In the genomic region with DNA sequence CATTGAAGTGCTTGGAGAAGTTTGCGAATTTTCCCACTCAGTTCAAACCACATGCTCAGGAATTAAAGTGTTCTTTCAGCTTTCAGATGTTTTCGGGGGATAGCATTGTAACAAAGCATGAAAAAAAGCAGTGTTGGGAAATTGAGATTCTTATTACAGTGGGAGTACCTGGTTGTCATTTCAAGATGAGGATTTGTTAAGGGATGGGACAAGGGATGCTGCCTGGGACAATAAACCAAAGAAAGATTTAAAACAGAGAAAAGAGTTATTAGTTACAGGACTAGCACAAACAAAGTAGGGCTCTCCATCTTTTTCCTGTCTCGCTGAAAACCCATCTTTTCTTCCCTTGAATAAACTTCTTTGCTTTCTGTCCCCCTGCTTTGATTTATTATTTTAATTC, we compare ENCODE assay signal across 17 cellular contexts.
DNase-seq lines count a peak whose midpoint lies in the region; ATAC-seq and TF ChIP-seq lines count a peak whose summit lies in the region.
"Had no signal": no experiment of that assay in that cellular context is flagged by ENCODE, and none has a peak within 500 bp of the region (broad histone marks: within the 10 kb centered on the region; RNA-seq: fewer than 3 reads in every experiment).

No MANE protein-coding gene starts in this region.

- no peak overlapping the region for H3K27ac ChIP-seq in GM23338 (ENCODE audit: low read depth)
- no peak overlapping the region for H3K27ac ChIP-seq in mesenchymal stem cell (ENCODE audit: low read length, poor library complexity, severe bottlenecking)
- no peak overlapping the region for H3K27ac ChIP-seq in CD8-positive, alpha-beta memory T cell (ENCODE audit: low read depth, low read length)
- H3K27ac ChIP-seq: BLaER1 had no signal

- no peaks in the 10 kb centered on the region for H3K9me2 ChIP-seq in GM23338 (ENCODE audit: insufficient read depth)

- no peak overlapping the region for H3K14ac ChIP-seq in mesenchymal stem cell (ENCODE audit: low read length in 2 of 2)

- H3K27me3 Mint-ChIP-seq in GM23338 (ENCODE audit: insufficient read depth, low read depth, poor library complexity) (peaks cover 4% of the 10 kb centered on the region), nephron (ENCODE audit: low read depth) (peaks cover 25% of the 10 kb centered on the region)
- H3K27me3 Mint-ChIP-seq in CD8-positive, alpha-beta memory T cell = peaks cover 2 to 4% of the 10 kb centered on the region in 2 donors
- H3K27me3 Mint-ChIP-seq: CD4-positive, alpha-beta memory T cell; CD4-positive, CD25-positive, alpha-beta regulatory T cell had no signal

- H3K79me2 ChIP-seq in GM23338 (replicated peaks; ENCODE audit: insufficient read depth) = no peaks in the 10 kb centered on the region

- H3K18ac ChIP-seq in mesenchymal stem cell (ENCODE audit: low read depth in 1 of 2, low read length in 2 of 2) = no peak overlapping the region

- CTCF ChIA-PET in CD8-positive, alpha-beta memory T cell (lab: Charles Lee) = no interaction called here

- H3K27me3 ChIP-seq in GM23338 (ENCODE audit: insufficient read depth) = no peaks in the 10 kb centered on the region
- peaks cover 0 to 9% of the 10 kb centered on the region in 2 experiments for H3K27me3 ChIP-seq in mesenchymal stem cell (ENCODE audit: control insufficient read depth in 1 of 2, insufficient read depth in 1 of 2, low read length in 2 of 2)
- no peaks in the 10 kb centered on the region for H3K27me3 ChIP-seq in CD8-positive, alpha-beta memory T cell (ENCODE audit: insufficient read depth, low read length, poor library complexity, severe bottlenecking)
- H3K27me3 ChIP-seq: BE2C, BLaER1 had no signal

- no peak for ATAC-seq in GM23338
- ATAC-seq in HG02852 (IDR thresholded peaks at IDR 0.05; ENCODE audit: unreplicated experiment) = no peak

- DNase-seq in GM23338 (ENCODE audit: low spot score) = no peak
- peak; percentile 91 for DNase-seq in left kidney (ENCODE audit: low read depth, low spot score)
- DNase-seq in mesenchymal stem cell = no peak
- no peak for DNase-seq in CD8-positive, alpha-beta memory T cell
- DNase-seq: 8988T; ACHN; BE2C; Caco-2; Calu3; CD4-positive, alpha-beta memory T cell; CD4-positive, CD25-positive, alpha-beta regulatory T cell; DMS79 treated with DMSO at 0.1 percent for 48 hours; GF-D8 had no signal

- no peak overlapping the region for H2BK5ac ChIP-seq in mesenchymal stem cell (ENCODE audit: low read depth, low read length, poor library complexity, severe bottlenecking)

- H3K4me3 Mint-ChIP-seq in GM23338 (no peak overlapping the region), nephron (no peak overlapping the region)
- no peak overlapping the region for H3K4me3 Mint-ChIP-seq in CD8-positive, alpha-beta memory T cell
- H3K4me3 Mint-ChIP-seq: CD14-positive monocyte; CD4-positive, alpha-beta memory T cell; CD4-positive, CD25-positive, alpha-beta regulatory T cell had no signal

- H3K27ac Mint-ChIP-seq in GM23338 (no peak overlapping the region), nephron (peak overlapping the region; percentile 57 to 68 (median 68))
- no peak overlapping the region for H3K27ac Mint-ChIP-seq in CD8-positive, alpha-beta memory T cell
- H3K27ac Mint-ChIP-seq: CD4-positive, alpha-beta memory T cell; CD4-positive, CD25-positive, alpha-beta regulatory T cell had no signal

- H4K20me1 ChIP-seq in GM23338 (replicated peaks; ENCODE audit: insufficient read depth) = no peaks in the 10 kb centered on the region
- H4K20me1 ChIP-seq: BLaER1 had no signal

- POLR2A ChIA-PET in CD8-positive, alpha-beta memory T cell (lab: Charles Lee) = no interaction called here

- no peaks in the 10 kb centered on the region for H3K4me1 Mint-ChIP-seq in GM23338
- peaks cover 41% of the 10 kb centered on the region for H3K4me1 Mint-ChIP-seq in nephron
- H3K4me1 Mint-ChIP-seq in CD8-positive, alpha-beta memory T cell = no peaks in the 10 kb centered on the region
- H3K4me1 Mint-ChIP-seq: CD4-positive, alpha-beta memory T cell; CD4-positive, CD25-positive, alpha-beta regulatory T cell had no signal

- no peaks in the 10 kb centered on the region for H3K9me3 ChIP-seq in mesenchymal stem cell (ENCODE audit: control insufficient read depth, low read length)
- H3K9me3 ChIP-seq in CD8-positive, alpha-beta memory T cell (ENCODE audit: low read length) = no peaks in the 10 kb centered on the region
- H3K9me3 ChIP-seq: BE2C, BLaER1, Caco-2 had no signal

- H2BK15ac ChIP-seq in mesenchymal stem cell (ENCODE audit: low read depth, poor library complexity, severe bottlenecking) = no peak overlapping the region

- H3K36me3 ChIP-seq in GM23338 (ENCODE audit: insufficient read depth) (no peaks in the 10 kb centered on the region), mesenchymal stem cell (ENCODE audit: control insufficient read depth in 1 of 2, insufficient read depth in 2 of 2, low read depth in 1 of 2, low read length in 2 of 2) (no peaks in the 10 kb centered on the region)
- H3K36me3 ChIP-seq in CD8-positive, alpha-beta memory T cell (ENCODE audit: insufficient read depth, low read length) = no peaks in the 10 kb centered on the region
- H3K36me3 ChIP-seq: BLaER1 had no signal

- H3K4me1 ChIP-seq in GM23338 (ENCODE audit: insufficient read depth) (no peaks in the 10 kb centered on the region), mesenchymal stem cell (ENCODE audit: control insufficient read depth, insufficient read depth, low read depth, low read length) (no peaks in the 10 kb centered on the region)
- H3K4me1 ChIP-seq in CD8-positive, alpha-beta memory T cell (ENCODE audit: insufficient read depth, low read length) = no peaks in the 10 kb centered on the region
- H3K4me1 ChIP-seq: BLaER1, Caco-2 had no signal

- H4K91ac ChIP-seq in mesenchymal stem cell (ENCODE audit: low read length) = no peak overlapping the region

- WGBS in mesenchymal stem cell = 89% methylated on average over 1 of the region's 3 CpGs

- H3K36me3 Mint-ChIP-seq in GM23338 (ENCODE audit: low read depth) (no peaks in the 10 kb centered on the region), nephron (ENCODE audit: low read depth) (peaks cover 23% of the 10 kb centered on the region)
- no peaks in the 10 kb centered on the region for H3K36me3 Mint-ChIP-seq in CD8-positive, alpha-beta memory T cell
- H3K36me3 Mint-ChIP-seq: CD4-positive, alpha-beta memory T cell; CD4-positive, CD25-positive, alpha-beta regulatory T cell had no signal

- H3K4me3 ChIP-seq in GM23338 = no peak overlapping the region
- no peak overlapping the region for H3K4me3 ChIP-seq in mesenchymal stem cell (ENCODE audit: insufficient read depth in 1 of 2, low read depth in 1 of 2, low read length in 2 of 2)
- H3K4me3 ChIP-seq in CD8-positive, alpha-beta memory T cell (ENCODE audit: low read length) = no peak overlapping the region
- H3K4me3 ChIP-seq: BLaER1 had no signal

- H2BK120ac ChIP-seq in mesenchymal stem cell (ENCODE audit: low read depth, low read length) = no peak overlapping the region

- H2BK12ac ChIP-seq in mesenchymal stem cell (ENCODE audit: low read length in 2 of 2) = no peak overlapping the region

- H3K9me3 Mint-ChIP-seq in GM23338 = no peaks in the 10 kb centered on the region
- peaks cover 2% of the 10 kb centered on the region for H3K9me3 Mint-ChIP-seq in nephron
- H3K9me3 Mint-ChIP-seq in CD8-positive, alpha-beta memory T cell = peaks cover 0 to 5% (median 0%) of the 10 kb centered on the region in 5 donors

- H3K9ac ChIP-seq in mesenchymal stem cell (ENCODE audit: low read length) = no peak overlapping the region
- H3K9ac ChIP-seq: BLaER1 had no signal

- H2AK5ac ChIP-seq in mesenchymal stem cell (ENCODE audit: low read length, severe bottlenecking) = no peak overlapping the region

- no peaks in the 10 kb centered on the region for H3K79me1 ChIP-seq in mesenchymal stem cell (replicated peaks; ENCODE audit: low read length, poor library complexity, severe bottlenecking)

- no peak overlapping the region for H3K23ac ChIP-seq in mesenchymal stem cell (ENCODE audit: low read length in 2 of 2)

- H2AFZ ChIP-seq in GM23338 = peak overlapping the region; percentile 59; the same call in 1 of the 2 replicates
- H2AFZ ChIP-seq in mesenchymal stem cell (ENCODE audit: low read depth, low read length) = no peak overlapping the region

- H3K4ac ChIP-seq in mesenchymal stem cell (ENCODE audit: low read depth in 1 of 2, low read length in 2 of 2) = no peak overlapping the region

- H3K4me2 ChIP-seq in GM23338 (no peak overlapping the region), mesenchymal stem cell (ENCODE audit: low read length, poor library complexity, severe bottlenecking) (no peak overlapping the region)
- H3K4me2 ChIP-seq: BLaER1 had no signal

- no peaks in the 10 kb centered on the region for H3F3A ChIP-seq in GM23338 (replicated peaks; ENCODE audit: low read depth)

- TF ChIP-seq CTCF in GM23338 (conservative IDR thresholded peaks at IDR 0.05; ENCODE audit: low read depth in 2 of 2) (no peak), nephron (IDR thresholded peaks at IDR 0.05; ENCODE audit: unreplicated experiment in 3 of 3) (no peak)

- H4K8ac ChIP-seq in mesenchymal stem cell (ENCODE audit: low read length) = no peak overlapping the region

TF ChIP-seq in GM23338, 12 proteins besides CTCF, POLR2A, EP300 and RAD21 (continues in another document):
- TF ChIP-seq ZNF331 (CRISPR knock-in tag; IDR thresholded peaks at IDR 0.05; ENCODE audit: low read depth) (no peak), NANOG (IDR thresholded peaks at IDR 0.05; ENCODE audit: borderline replicate concordance) (no peak), STAT1 (IDR thresholded peaks at IDR 0.05; ENCODE audit: unreplicated experiment) (no peak), JUNB (IDR thresholded peaks at IDR 0.05; ENCODE audit: unreplicated experiment) (no peak), EZH2 (IDR thresholded peaks at IDR 0.05; ENCODE audit: low read depth, unreplicated experiment) (no peak), CREB1 (CRISPR knock-in tag; IDR thresholded peaks at IDR 0.05; ENCODE audit: low read depth) (no peak), POLR2AphosphoS5 (IDR thresholded peaks at IDR 0.05; ENCODE audit: low read depth) (no peak)
- TF ChIP-seq, protein P1, sequence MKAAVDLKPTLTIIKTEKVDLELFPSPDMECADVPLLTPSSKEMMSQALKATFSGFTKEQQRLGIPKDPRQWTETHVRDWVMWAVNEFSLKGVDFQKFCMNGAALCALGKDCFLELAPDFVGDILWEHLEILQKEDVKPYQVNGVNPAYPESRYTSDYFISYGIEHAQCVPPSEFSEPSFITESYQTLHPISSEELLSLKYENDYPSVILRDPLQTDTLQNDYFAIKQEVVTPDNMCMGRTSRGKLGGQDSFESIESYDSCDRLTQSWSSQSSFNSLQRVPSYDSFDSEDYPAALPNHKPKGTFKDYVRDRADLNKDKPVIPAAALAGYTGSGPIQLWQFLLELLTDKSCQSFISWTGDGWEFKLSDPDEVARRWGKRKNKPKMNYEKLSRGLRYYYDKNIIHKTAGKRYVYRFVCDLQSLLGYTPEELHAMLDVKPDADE (IDR thresholded peaks at IDR 0.05) = no peak

Comparison
In these comparisons a context has a peak if more than half of its experiments do, and no peak if none do; other contexts are left out.
1. H3K27ac Mint-ChIP-seq: peak in nephron (3 of 3); none in GM23338 (single experiment) and CD8-positive, alpha-beta memory T cell (0 of 8).